10 cellular contexts compared by ENCODE assay signal in genomic region chr22:31179345-31179744, GRCh38. TPM values are rescaled to one million over a fixed set of nuclear protein-coding genes. Genes with fewer than 3 reads are reported as not detected.
DNase-seq lines count a peak whose midpoint lies in the region; ATAC-seq and TF ChIP-seq lines count a peak whose summit lies in the region.
"Had no signal": no experiment of that assay in that cellular context is flagged by ENCODE, and none has a peak within 500 bp of the region (broad histone marks: within the 10 kb centered on the region; RNA-seq: fewer than 3 reads in every experiment).

No MANE protein-coding gene starts in this region.

- TF ChIP-seq CTCF in VCaP (conservative IDR thresholded peaks at IDR 0.05), result no peak

- peak overlapping the region; percentile 98 for H3K27ac ChIP-seq in VCaP

- peak; percentile 74 for DNase-seq in ACHN
- DNase-seq in HK-2 (ENCODE audit: unreplicated experiment), result peak; percentile 64
- DNase-seq in left lobe of liver (ENCODE audit: low spot score), result peak; percentile 75
- no peak for DNase-seq in 8988T
- DNase-seq: NCI-H1436, nucleus accumbens had no signal

- in situ Hi-C loops in ACHN (cut with HindIII; ENCODE audit: low pct_ligation_motif_present, low pct_unique_long_range_greater_than_20kb, low sequenced_read_pairs), result no loop called here

- peak; percentile 86 for ATAC-seq in left lobe of liver
- no peak for ATAC-seq in HG03469 (IDR thresholded peaks at IDR 0.05; ENCODE audit: unreplicated experiment)
- no peak for ATAC-seq in HG03108 (IDR thresholded peaks at IDR 0.05; ENCODE audit: unreplicated experiment)
- no peak for ATAC-seq in GM21825 (IDR thresholded peaks at IDR 0.05; ENCODE audit: unreplicated experiment)

RNA-seq across cellular contexts. Expression of gene RNF185, which starts 19.4 kb away (rescaled TPM):
- 33.5 TPM for total RNA-seq in left lobe of liver

RNA-seq across cellular contexts. Expression of gene LIMK2, which starts 32.8 kb away (rescaled TPM):
- 7.3 TPM for total RNA-seq in left lobe of liver

RNA-seq across cellular contexts. Expression of gene PLA2G3, which starts 39.0 kb away (rescaled TPM):
- total RNA-seq in left lobe of liver, result not detected

RNA-seq across cellular contexts. Expression of gene INPP5J, which starts 56.6 kb away (rescaled TPM):
- total RNA-seq in left lobe of liver, result 0.25 TPM
